In the genomic region with DNA sequence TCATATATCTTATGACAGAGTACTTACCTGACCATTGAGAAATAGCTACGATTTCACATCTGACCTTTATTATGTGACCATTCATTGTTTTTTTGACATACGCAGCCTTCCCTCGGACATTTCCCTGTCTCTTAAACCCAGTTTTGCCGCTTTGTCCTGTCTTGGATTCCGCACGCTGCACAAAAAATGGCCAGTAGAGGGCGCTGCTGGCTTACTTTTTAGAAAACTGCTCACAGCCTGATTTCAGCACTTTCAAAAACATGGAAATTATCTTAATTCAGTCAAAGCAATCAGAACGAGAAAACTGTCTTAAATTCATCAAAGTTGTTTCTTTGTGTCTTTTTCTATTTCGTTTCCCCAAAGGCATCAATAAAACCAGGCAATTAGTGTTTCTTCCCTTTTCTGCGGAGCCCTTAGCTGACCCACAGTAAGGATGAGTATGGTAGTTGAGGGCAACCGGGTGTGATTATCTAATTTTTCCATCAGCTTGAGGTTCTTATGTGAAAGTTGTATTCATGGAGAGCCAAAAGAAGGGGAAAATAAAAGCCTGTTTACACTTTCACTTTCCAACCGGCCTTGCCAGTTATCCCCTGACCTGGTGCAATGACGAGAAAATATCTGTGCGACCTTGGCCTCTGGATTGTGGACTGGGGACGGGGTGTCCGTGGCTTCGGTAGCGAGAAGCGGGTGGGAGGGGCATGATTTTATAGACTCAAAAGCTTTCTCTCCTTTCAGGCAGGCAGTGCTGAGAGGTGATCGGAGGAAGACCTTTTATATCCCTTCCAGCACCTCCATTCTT, we compare ENCODE assay signal across 8 cellular contexts.
DNase-seq lines count a peak whose midpoint lies in the region; ATAC-seq and TF ChIP-seq lines count a peak whose summit lies in the region.

No MANE protein-coding gene starts in this region.

- no peaks in the 10 kb centered on the region for H3K9me3 ChIP-seq in lung (ENCODE audit: control insufficient read depth in 2 of 2, insufficient read depth in 1 of 2, low read length in 1 of 2)

- no peaks in the 10 kb centered on the region for H3K27me3 ChIP-seq in lung (ENCODE audit: control insufficient read depth, insufficient read depth)

- H3K4me1 ChIP-seq in lung (ENCODE audit: control insufficient read depth in 2 of 2, insufficient read depth in 2 of 2, low read length in 2 of 2) = no peaks in the 10 kb centered on the region

- DNase-seq in NCI-H524 (lab: John Stamatoyannopoulos, UW) (peak; percentile 33 to 72), NCI-H524 treated with DMSO at 0.1 percent for 48 hours (lab: John Stamatoyannopoulos, UW) (no peak), NCI-H460 (ENCODE audit: extremely low read depth, low read depth) (peak; percentile 58), ecto neural progenitor cell (ENCODE audit: low spot score) (peak; percentile 83), lung (ENCODE audit: low spot score) (peak; percentile 75)
- peak; percentile 61 to 70 for DNase-seq in activated CD4-positive, alpha-beta T cell treated with anti-CD3 and anti-CD28 coated beads, Interleukin-2, amount 50 U/mL, for 4 hours
- peak; percentile 71 for DNase-seq in stimulated activated CD8-positive, alpha-beta memory T cell treated with anti-CD3 and anti-CD28 coated beads, Interleukin-12 subunit alpha, Interleukin-12 subunit beta, amount 100 ng/mL, for 1 hour (ENCODE audit: low read depth)

- peak; percentile 83 for TF ChIP-seq CTCF in lung (IDR thresholded peaks at IDR 0.05; ENCODE audit: control extremely low read depth, extremely low read depth)

- WGBS in lung, 2 donors = 36 to 42% methylated on average over 20 of the region's 20 CpGs

- no peak overlapping the region for H3K4me3 ChIP-seq in lung

- peak; percentile 77 for ATAC-seq in HG02981 (IDR thresholded peaks at IDR 0.05; ENCODE audit: unreplicated experiment)
- peak; percentile 79 for ATAC-seq in lung (ENCODE audit: insufficient read depth, low FRiP score)

- no peak overlapping the region for H3K27ac ChIP-seq in lung (ENCODE audit: low read depth in 1 of 2, low read length in 1 of 2)

- H3K36me3 ChIP-seq in lung (ENCODE audit: control insufficient read depth in 2 of 2, insufficient read depth in 2 of 2, low read length in 2 of 2) = no peaks in the 10 kb centered on the region
